ENCODE assay signal across 14 cellular contexts in the genomic region with DNA sequence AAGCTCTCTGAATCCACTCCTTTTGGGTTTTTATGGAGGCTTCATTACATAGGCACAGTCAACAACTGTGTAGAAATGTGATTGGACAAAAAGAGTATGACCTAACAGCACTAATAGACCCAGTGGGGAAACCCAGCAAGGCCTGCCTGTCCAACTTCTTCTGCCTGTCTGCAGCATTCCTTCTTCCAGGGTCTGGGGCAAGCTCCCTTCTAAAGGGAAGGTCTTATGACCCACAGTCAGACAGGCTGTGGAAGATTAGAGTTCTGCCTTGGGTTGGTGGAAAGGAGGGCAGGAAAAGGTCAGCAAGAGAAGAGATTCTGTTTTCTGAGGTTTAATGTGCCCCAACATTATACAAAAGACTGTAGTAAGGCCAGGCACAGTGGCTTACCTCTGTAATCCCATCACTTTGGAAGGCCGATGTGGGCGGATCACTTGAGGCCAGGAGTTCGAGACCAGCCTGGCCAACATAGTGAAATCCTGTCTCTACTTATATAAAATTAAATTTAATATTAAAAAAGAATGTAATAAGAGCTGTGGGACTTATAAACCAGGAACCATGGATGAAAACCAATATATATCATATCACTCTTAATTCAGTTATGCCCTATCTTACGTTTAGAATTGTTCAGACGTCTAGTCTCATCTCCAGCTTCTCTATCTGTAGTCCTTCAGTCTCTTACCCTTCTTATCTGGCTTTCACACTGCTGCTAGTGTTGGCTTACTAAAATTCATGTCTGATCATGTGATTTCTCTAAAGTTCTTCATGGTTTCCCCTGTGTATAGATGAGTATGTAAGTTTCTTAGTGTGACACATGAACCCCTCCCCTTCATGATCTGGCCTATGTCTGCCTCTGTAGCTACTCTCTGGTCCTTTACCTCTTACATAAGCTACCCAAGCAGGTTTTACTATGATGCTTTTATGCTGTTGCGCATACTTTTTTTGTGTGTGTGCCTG. TPM values are rescaled to one million over a fixed set of nuclear protein-coding genes. Genes with fewer than 3 reads are reported as not detected.
DNase-seq lines count a peak whose midpoint lies in the region; ATAC-seq, FAIRE-seq and TF ChIP-seq lines count a peak whose summit lies in the region.
"Had no signal": no experiment of that assay in that cellular context is flagged by ENCODE, and none has a peak within 500 bp of the region (broad histone marks: within the 10 kb centered on the region; RNA-seq: fewer than 3 reads in every experiment).

No MANE protein-coding gene starts in this region.

- H3K9me3 Mint-ChIP-seq in activated CD4-positive, alpha-beta T cell treated with anti-CD3 and anti-CD28 coated beads, Interleukin-2, amount 10 ng/mL, durations not matched to agents 24 days and 14 days: no peaks in the 10 kb centered on the region
- H3K9me3 Mint-ChIP-seq in nephron: no peaks in the 10 kb centered on the region

- CTCF ChIA-PET in GM12878 (lab: Yijun Ruan, JAX): interaction anchor here (1.5 to 2.0 kb wide), 4 partner anchors 10 to 66 kb away, joined by 3 to 11 read pairs (median 4); partner anchors contain the start of gene NEK1
- CTCF ChIA-PET in A673 (lab: Charles Lee): no interaction called here

- H3K4me3 ChIP-seq in GM12878 (no peak overlapping the region), A673 (ENCODE audit: low read depth, low read length, poor library complexity, severe bottlenecking) (no peak overlapping the region), breast epithelium (no peak overlapping the region)
- H3K4me3 ChIP-seq: left lung, ovary had no signal

- peaks cover 5% of the 10 kb centered on the region for H3K36me3 Mint-ChIP-seq in activated CD4-positive, alpha-beta T cell treated with anti-CD3 and anti-CD28 coated beads, Interleukin-2, amount 10 ng/mL, durations not matched to agents 24 days and 14 days (ENCODE audit: low read depth)
- H3K36me3 Mint-ChIP-seq in nephron (ENCODE audit: low read depth): peaks cover 11% of the 10 kb centered on the region

- intact Hi-C loops in activated CD4-positive, alpha-beta T cell treated with anti-CD3 and anti-CD28 coated beads, Interleukin-2, amount 10 ng/mL, durations not matched to agents 24 days and 14 days (cut with micrococcal nuclease): no loop called here
- intact Hi-C loops in GM12878 (cut with micrococcal nuclease; ENCODE audit: unreplicated experiment) (no loop called here), A673 (cut with micrococcal nuclease; ENCODE audit: unreplicated experiment) (no loop called here), breast epithelium (cut with DNase I; ENCODE audit: low total_unique reads) (no loop called here)

- TF ChIP-seq CTCF in GM12878 (IDR thresholded peaks at IDR 0.05 in 2 of 3, conservative IDR thresholded peaks at IDR 0.05 in 1 of 3; ENCODE audit: control insufficient read depth in 2 of 3, extremely low read depth in 1 of 3, insufficient read depth in 1 of 3, low read depth in 3 of 3, low read length in 3 of 3) (no peak), nephron (IDR thresholded peaks at IDR 0.05; ENCODE audit: unreplicated experiment in 3 of 3) (no peak), A673 (conservative IDR thresholded peaks at IDR 0.05; ENCODE audit: low read depth, low read length) (no peak), breast epithelium (IDR thresholded peaks at IDR 0.05) (no peak)

- H3K36me3 ChIP-seq in GM12878 (ENCODE audit: control insufficient read depth in 2 of 2, insufficient read depth in 2 of 2, low read length in 1 of 2) (no peaks in the 10 kb centered on the region), A673 (ENCODE audit: insufficient read depth, low read length, poor library complexity, severe bottlenecking) (no peaks in the 10 kb centered on the region), breast epithelium (no peaks in the 10 kb centered on the region)
- H3K36me3 ChIP-seq: left lung, ovary had no signal

- no peaks in the 10 kb centered on the region for H3K27me3 ChIP-seq in GM12878 (replicated peaks in 1 of 2; ENCODE audit: control insufficient read depth in 2 of 2, insufficient read depth in 2 of 2, low read length in 1 of 2)
- no peaks in the 10 kb centered on the region for H3K27me3 ChIP-seq in A673 (replicated peaks; ENCODE audit: insufficient read depth, low read depth, low read length, poor library complexity)
- H3K27me3 ChIP-seq in breast epithelium: no peaks in the 10 kb centered on the region
- H3K27me3 ChIP-seq: left lung, ovary had no signal

- no peak overlapping the region for H2AFZ ChIP-seq in GM12878 (ENCODE audit: control insufficient read depth, low read depth, low read length)

- H3K4me2 ChIP-seq in GM12878 (ENCODE audit: control insufficient read depth, insufficient read depth): no peak overlapping the region; the same call in 1 of the 2 replicates

- SMC1A ChIA-PET in GM12878 (lab: Charles Lee; ENCODE audit: uncharacterized antibody, unreplicated experiment): interaction anchor here (1.1 to 3.7 kb wide), 6 partner anchors 13 to 34 kb away, joined by 3 to 28 read pairs (median 4); no protein-coding TSS in a partner anchor

- H3K4me1 ChIP-seq in GM12878 (ENCODE audit: control insufficient read depth, insufficient read depth, low read length) (no peaks in the 10 kb centered on the region), A673 (ENCODE audit: insufficient read depth, low read length, poor library complexity, severe bottlenecking) (peaks cover 9% of the 10 kb centered on the region), breast epithelium (peaks cover 0 to 4% of the 10 kb centered on the region in 2 donors)

- no peak overlapping the region for H3K9ac ChIP-seq in GM12878 (ENCODE audit: control insufficient read depth, insufficient read depth, low read length)

- ATAC-seq in HG02973 (IDR thresholded peaks at IDR 0.05; ENCODE audit: unreplicated experiment): peak; percentile 47
- ATAC-seq in GM12878: peak; percentile 62
- ATAC-seq: left lung had no signal

- H3K4me1 Mint-ChIP-seq in activated CD4-positive, alpha-beta T cell treated with anti-CD3 and anti-CD28 coated beads, Interleukin-2, amount 10 ng/mL, durations not matched to agents 24 days and 14 days: peaks cover 34% of the 10 kb centered on the region
- H3K4me1 Mint-ChIP-seq in nephron: peaks cover 26% of the 10 kb centered on the region

- H3K27me3 Mint-ChIP-seq in activated CD4-positive, alpha-beta T cell treated with anti-CD3 and anti-CD28 coated beads, Interleukin-2, amount 10 ng/mL, durations not matched to agents 24 days and 14 days: no peaks in the 10 kb centered on the region
- no peaks in the 10 kb centered on the region for H3K27me3 Mint-ChIP-seq in nephron (ENCODE audit: low read depth)

- DNase-seq in activated CD4-positive, alpha-beta T cell treated with anti-CD3 and anti-CD28 coated beads, Interleukin-2, amount 10 ng/mL, durations not matched to agents 24 days and 14 days: no peak
- DNase-seq in activated CD4-positive, alpha-beta T cell treated with anti-CD3 and anti-CD28 coated beads for 1 hour: no peak
- DNase-seq in GM12878 (ENCODE audit: low read depth, low spot score) (no peak), A673 (ENCODE audit: low spot score) (no peak), breast epithelium (ENCODE audit: low spot score in 2 of 2) (no peak), GM03348 (ENCODE audit: low spot score) (no peak)
- DNase-seq: activated effector memory CD4-positive, alpha-beta T cell treated with Interleukin-2 at 50 U/mL for 16 hours; DMS53; foreskin fibroblast; ovary had no signal

- RAD21 ChIA-PET in GM12878 (lab: Charles Lee; ENCODE audit: unreplicated experiment): interaction anchor here (1.9 kb wide), 1 partner anchor 34 kb away, joined by 7 read pairs; no protein-coding TSS in a partner anchor

- TF ChIP-seq EP300 in GM12878 (IDR thresholded peaks at IDR 0.05; ENCODE audit: borderline replicate concordance in 1 of 2, control insufficient read depth in 1 of 2, low read depth in 2 of 2, low read length in 2 of 2): no peak

- peaks cover 67% of the 10 kb centered on the region for H3K79me2 ChIP-seq in GM12878 (ENCODE audit: control insufficient read depth, insufficient read depth, low read length)

- no peaks in the 10 kb centered on the region for H4K20me1 ChIP-seq in GM12878 (ENCODE audit: control insufficient read depth, insufficient read depth)

- BruUV-seq in GM12878 (replicated peaks; lab: Mats Ljungman, UMichigan) (no TSS peak), A673 (replicated peaks; lab: Mats Ljungman, UMichigan) (no TSS peak)

- no peak overlapping the region for H3K4me3 Mint-ChIP-seq in activated CD4-positive, alpha-beta T cell treated with anti-CD3 and anti-CD28 coated beads, Interleukin-2, amount 10 ng/mL, durations not matched to agents 24 days and 14 days
- H3K4me3 Mint-ChIP-seq in nephron: no peak overlapping the region

- POLR2A ChIA-PET in GM12878 (lab: Charles Lee) (interaction anchor here (0.6 to 2.0 kb wide), 5 partner anchors 14 to 126 kb away, joined by 3 to 5 read pairs (median 4); partner anchors contain the start of gene NEK1), A673 (lab: Charles Lee; ENCODE audit: low non-redundant PET) (no interaction called here)

- 95% methylated on average over 6 of the region's 6 CpGs for WGBS in GM12878 (ENCODE audit: insufficient coverage, insufficient replicate concordance, low lambda C conversion rate, missing lambda C conversion rate)

- TF ChIP-seq POLR2A in GM12878 (IDR thresholded peaks at IDR 0.05; ENCODE audit: low read depth, low read length) (no peak), breast epithelium (IDR thresholded peaks at IDR 0.05) (no peak)

- peak overlapping the region; percentile 32 for H3K27ac Mint-ChIP-seq in activated CD4-positive, alpha-beta T cell treated with anti-CD3 and anti-CD28 coated beads, Interleukin-2, amount 10 ng/mL, durations not matched to agents 24 days and 14 days
- peak overlapping the region; percentile 7 to 82 (median 46) for H3K27ac Mint-ChIP-seq in nephron

- no peak for FAIRE-seq in GM12878 (lab: Jason Lieb, UNC)
- FAIRE-seq: A204.1 had no signal

- H3K27ac ChIP-seq in GM12878 (ENCODE audit: control insufficient read depth, insufficient read depth) (no peak overlapping the region), A673 (ENCODE audit: low read depth, low read length, poor library complexity, severe bottlenecking) (no peak overlapping the region), breast epithelium (no peak overlapping the region)
- H3K27ac ChIP-seq: left lung, ovary had no signal

- no peak for TF ChIP-seq RAD21 in GM12878 (IDR thresholded peaks at IDR 0.05; ENCODE audit: insufficient read depth, low read depth, low read length)

- no peaks in the 10 kb centered on the region; the same call in 1 of the 3 replicates for H3K9me3 ChIP-seq in GM12878 (replicated peaks; ENCODE audit: control insufficient read depth, insufficient read depth, low read length)
- H3K9me3 ChIP-seq in A673 (ENCODE audit: low read depth, low read length, poor library complexity, severe bottlenecking): no peaks in the 10 kb centered on the region
- no peaks in the 10 kb centered on the region for H3K9me3 ChIP-seq in breast epithelium
- H3K9me3 ChIP-seq: left lung, ovary had no signal

- in situ Hi-C loops in GM12878 (cut with MboI): no loop called here

RNA-seq across cellular contexts. Expression of gene CLCN3, which starts 6.2 kb away (rescaled TPM):
- 26.6 and 28.1 TPM in 2 replicates for total RNA-seq in activated CD4-positive, alpha-beta T cell treated with anti-CD3 and anti-CD28 coated beads, Interleukin-2, amount 10 ng/mL, durations not matched to agents 24 days and 14 days
- total RNA-seq in GM12878 (2013; cell fraction: nucleolus; rRNA removed): 69.5 and 69.9 TPM in 2 replicates
- total RNA-seq in GM12878 (2014; rRNA removed) (11.8 and 12.3 TPM in 2 replicates), GM12878 (2014; rRNA removed; fragmentation: Illumina TruSeq; extraction: Trizol) (16.2 and 18.2 TPM in 2 replicates), GM12878 (2021) (17.1 and 17.2 TPM in 2 replicates), A673 (2021) (59.8 and 63.0 TPM in 2 replicates), breast epithelium (10 to 100 TPM; 26.4 to 65.7 (median 32.8) TPM)
- 5.6 TPM for polyA plus RNA-seq in GM12878 (2011; ENCODE audit: low read depth)
- polyA plus RNA-seq in GM12878 (2011; rRNA removed) (22.8 and 36.6 TPM in 2 replicates), GM12878 (2014; fragmentation: Illumina TruSeq; extraction: Trizol) (16.0 and 27.9 TPM in 2 replicates), GM12878 (2014; fragmentation: Nextera tagmentation; extraction: Ambion mirVana) (1 to 10 TPM; 4.0 to 4.7 TPM), GM12878 (2014; rRNA removed) (9.9 and 10.0 TPM in 2 replicates), GM12878 (2016; fragmentation: Nextera tagmentation; extraction: Ambion mirVana) (10 to 100 TPM; 11.0 to 11.3 TPM)
- 8.2 and 9.1 TPM in 2 replicates for polyA plus RNA-seq in GM12878 (2011; cell fraction: cytosol; rRNA removed)
- 8.2 and 9.9 TPM in 2 replicates for polyA plus RNA-seq in GM12878 (2011; cell fraction: nucleus; rRNA removed)
- 5.6 and 8.8 TPM in 2 replicates for polyA plus RNA-seq in GM12878 (2012)
- polyA minus RNA-seq in GM12878 (2011; rRNA and poly(A)+ RNA removed): 46.6 and 51.9 TPM in 2 replicates
- polyA minus RNA-seq in GM12878 (2011; cell fraction: cytosol; rRNA and poly(A)+ RNA removed): 10.2 and 12.3 TPM in 2 replicates
- polyA minus RNA-seq in GM12878 (2011; cell fraction: nucleus; rRNA and poly(A)+ RNA removed): 24.7 and 33.7 TPM in 2 replicates

RNA-seq across cellular contexts. Expression of gene NEK1, which starts 14.2 kb away (rescaled TPM):
- 8.6 and 11.1 TPM in 2 replicates for total RNA-seq in activated CD4-positive, alpha-beta T cell treated with anti-CD3 and anti-CD28 coated beads, Interleukin-2, amount 10 ng/mL, durations not matched to agents 24 days and 14 days
- 38.5 and 41.8 TPM in 2 replicates for total RNA-seq in GM12878 (2013; cell fraction: nucleolus; rRNA removed)
- total RNA-seq in GM12878 (2014; rRNA removed) (5.7 and 7.6 TPM in 2 replicates), GM12878 (2014; rRNA removed; fragmentation: Illumina TruSeq; extraction: Trizol) (6.7 and 7.2 TPM in 2 replicates), GM12878 (2021) (9.5 and 10.3 TPM in 2 replicates), A673 (2021) (12.9 and 13.7 TPM in 2 replicates), breast epithelium (10 to 100 TPM; 14.4 to 18.1 (median 14.7) TPM)
- 1.8 TPM for polyA plus RNA-seq in GM12878 (2011; ENCODE audit: low read depth)
- polyA plus RNA-seq in GM12878 (2011; rRNA removed) (11.0 and 18.1 TPM in 2 replicates), GM12878 (2014; fragmentation: Illumina TruSeq; extraction: Trizol) (8.3 and 10.4 TPM in 2 replicates), GM12878 (2014; fragmentation: Nextera tagmentation; extraction: Ambion mirVana) (1 to 10 TPM; 4.9 to 5.1 TPM), GM12878 (2014; rRNA removed) (3.3 and 5.1 TPM in 2 replicates), GM12878 (2016; fragmentation: Nextera tagmentation; extraction: Ambion mirVana) (10 to 100 TPM; 12.9 to 16.1 TPM)
- 3.2 and 3.6 TPM in 2 replicates for polyA plus RNA-seq in GM12878 (2011; cell fraction: cytosol; rRNA removed)
- polyA plus RNA-seq in GM12878 (2011; cell fraction: nucleus; rRNA removed): 8.5 and 9.1 TPM in 2 replicates
- 3.7 and 4.8 TPM in 2 replicates for polyA plus RNA-seq in GM12878 (2012)
- 14.3 and 19.7 TPM in 2 replicates for polyA minus RNA-seq in GM12878 (2011; rRNA and poly(A)+ RNA removed)
- polyA minus RNA-seq in GM12878 (2011; cell fraction: cytosol; rRNA and poly(A)+ RNA removed): 6.0 and 6.2 TPM in 2 replicates
- 24.2 and 42.8 TPM in 2 replicates for polyA minus RNA-seq in GM12878 (2011; cell fraction: nucleus; rRNA and poly(A)+ RNA removed)
